1 cellular context compared by ENCODE assay signal in genomic region chr16:10923146-10923649, GRCh38.
TF ChIP-seq lines count a peak whose summit lies in the region.

No MANE protein-coding gene starts in this region.

TF ChIP-seq in liver, 16 proteins besides CTCF, POLR2A, EP300 and RAD21:
- no peak for TF ChIP-seq GABPA (IDR thresholded peaks at IDR 0.05 in 1 of 2, conservative IDR thresholded peaks at IDR 0.05 in 1 of 2)
- TF ChIP-seq MAX (IDR thresholded peaks at IDR 0.05): no peak
- TF ChIP-seq RXRA (IDR thresholded peaks at IDR 0.05): no peak
- no peak for TF ChIP-seq JUND (IDR thresholded peaks at IDR 0.05)
- TF ChIP-seq SP1 (IDR thresholded peaks at IDR 0.05): no peak
- no peak for TF ChIP-seq TAF1 (conservative IDR thresholded peaks at IDR 0.05)
- TF ChIP-seq ATF3 (IDR thresholded peaks at IDR 0.05): no peak
- no peak for TF ChIP-seq REST (IDR thresholded peaks at IDR 0.05)
- no peak for TF ChIP-seq EGR1 (IDR thresholded peaks at IDR 0.05; ENCODE audit: low read depth in 2 of 2)
- TF ChIP-seq FOXA2 (IDR thresholded peaks at IDR 0.05): no peak
- no peak for TF ChIP-seq YY1 (IDR thresholded peaks at IDR 0.05)
- TF ChIP-seq FOXA1 (IDR thresholded peaks at IDR 0.05): no peak
- no peak for TF ChIP-seq NR2F2 (IDR thresholded peaks at IDR 0.05)
- TF ChIP-seq HNF4A (conservative IDR thresholded peaks at IDR 0.05): no peak
